1 cellular context compared by ENCODE assay signal in the genomic region with DNA sequence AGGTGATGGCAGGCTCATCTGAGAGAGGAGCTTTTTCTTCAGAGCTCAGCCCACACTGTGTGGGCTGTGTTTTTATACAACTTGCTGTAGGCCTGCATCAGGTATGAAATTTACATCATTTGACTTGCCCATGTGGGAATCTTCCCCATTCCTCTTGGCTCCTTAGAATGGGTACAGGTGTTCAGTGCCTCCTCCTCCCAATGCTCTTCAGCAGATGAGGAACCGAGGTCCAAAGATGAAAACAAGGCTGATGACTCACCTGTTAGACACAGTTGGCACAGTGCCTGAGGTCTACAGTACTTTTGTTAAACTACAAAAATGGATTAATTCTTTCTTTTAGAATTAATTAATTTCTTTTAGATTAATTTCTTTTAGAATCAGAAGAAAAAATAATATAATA.
A peak's percentile ranks its signal among the peaks of the same experiment; 100 is the strongest.
TF ChIP-seq lines count a peak whose summit lies in the region.

No MANE protein-coding gene starts in this region.

TF ChIP-seq in HepG2, 621 proteins besides CTCF, POLR2A, EP300 and RAD21:
- TF ChIP-seq FOSL2 (CRISPR knock-in tag; IDR thresholded peaks at IDR 0.05) (peak; percentile 86), ESRRA (CRISPR knock-in tag; IDR thresholded peaks at IDR 0.05; ENCODE audit: low read depth) (no peak)
